1 cellular context compared by ENCODE assay signal in the genomic region with DNA sequence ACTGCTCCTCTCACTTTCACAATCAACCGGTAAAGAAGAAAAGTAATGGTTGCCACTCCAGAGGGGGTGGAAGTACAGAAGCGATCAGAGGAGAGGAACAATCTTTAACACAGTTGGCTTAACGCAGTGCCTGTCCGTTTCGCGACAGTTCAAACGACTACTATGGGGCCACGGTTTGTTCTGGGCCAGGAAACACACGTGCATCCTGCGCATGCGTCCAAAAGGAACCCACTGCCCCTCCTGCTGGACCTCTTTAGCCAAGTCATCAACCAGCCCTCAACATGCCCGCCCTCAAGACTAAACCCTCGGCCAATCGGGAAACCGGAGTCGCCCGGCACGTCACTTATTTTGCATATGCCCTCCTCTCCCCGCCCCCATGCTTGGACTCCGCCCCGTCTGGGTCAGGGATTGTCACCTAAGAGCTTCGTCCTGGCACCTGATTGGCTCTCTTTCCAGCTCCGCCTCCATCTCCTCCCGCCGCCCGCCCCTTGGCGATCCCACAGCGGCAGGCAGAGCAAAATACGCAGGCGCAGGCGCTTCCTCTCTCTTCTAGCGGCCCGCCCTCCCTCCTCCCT.
A peak's percentile ranks its signal among the peaks of the same experiment; 100 is the strongest.
TF ChIP-seq lines count a peak whose summit lies in the region.

No MANE protein-coding gene starts in this region.

TF ChIP-seq in GM12878, 131 proteins besides CTCF, POLR2A, EP300 and RAD21 (continued from another document):
- TF ChIP-seq, protein P1, sequence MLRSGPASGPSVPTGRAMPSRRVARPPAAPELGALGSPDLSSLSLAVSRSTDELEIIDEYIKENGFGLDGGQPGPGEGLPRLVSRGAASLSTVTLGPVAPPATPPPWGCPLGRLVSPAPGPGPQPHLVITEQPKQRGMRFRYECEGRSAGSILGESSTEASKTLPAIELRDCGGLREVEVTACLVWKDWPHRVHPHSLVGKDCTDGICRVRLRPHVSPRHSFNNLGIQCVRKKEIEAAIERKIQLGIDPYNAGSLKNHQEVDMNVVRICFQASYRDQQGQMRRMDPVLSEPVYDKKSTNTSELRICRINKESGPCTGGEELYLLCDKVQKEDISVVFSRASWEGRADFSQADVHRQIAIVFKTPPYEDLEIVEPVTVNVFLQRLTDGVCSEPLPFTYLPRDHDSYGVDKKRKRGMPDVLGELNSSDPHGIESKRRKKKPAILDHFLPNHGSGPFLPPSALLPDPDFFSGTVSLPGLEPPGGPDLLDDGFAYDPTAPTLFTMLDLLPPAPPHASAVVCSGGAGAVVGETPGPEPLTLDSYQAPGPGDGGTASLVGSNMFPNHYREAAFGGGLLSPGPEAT (IDR thresholded peaks at IDR 0.05; ENCODE audit: low read depth), result no peak
- TF ChIP-seq NR2F1 (conservative IDR thresholded peaks at IDR 0.05) (peak; percentile 70), CBX5 (IDR thresholded peaks at IDR 0.05; ENCODE audit: low read depth) (no peak), KLF5 (IDR thresholded peaks at IDR 0.05; ENCODE audit: partially characterized antibody) (no peak), POU2F2 (IDR thresholded peaks at IDR 0.05; ENCODE audit: borderline replicate concordance, low read depth, low read length) (peak; percentile 92; the same call in 2 of the 3 replicates), SP1 (IDR thresholded peaks at IDR 0.05; ENCODE audit: low read depth, low read length) (peak; percentile 85), ESRRA (IDR thresholded peaks at IDR 0.05; ENCODE audit: low read length) (no peak), ZNF24 (IDR thresholded peaks at IDR 0.05) (no peak), SRF (IDR thresholded peaks at IDR 0.05; ENCODE audit: low read depth in 2 of 2, low read length in 2 of 2) (no peak), PML (IDR thresholded peaks at IDR 0.05; ENCODE audit: low read length) (peak; percentile 95), NRF1 (conservative IDR thresholded peaks at IDR 0.05; ENCODE audit: low read depth, low read length) (peak; percentile 70), HDGF (IDR thresholded peaks at IDR 0.05) (peak; percentile 100), USF1 (IDR thresholded peaks at IDR 0.05; ENCODE audit: borderline replicate concordance, extremely low read length, insufficient read depth, low read depth, low read length) (no peak), JUND (IDR thresholded peaks at IDR 0.05; ENCODE audit: low read depth, low read length) (no peak), STAT1 (conservative IDR thresholded peaks at IDR 0.05) (no peak)
